In the genomic region with DNA sequence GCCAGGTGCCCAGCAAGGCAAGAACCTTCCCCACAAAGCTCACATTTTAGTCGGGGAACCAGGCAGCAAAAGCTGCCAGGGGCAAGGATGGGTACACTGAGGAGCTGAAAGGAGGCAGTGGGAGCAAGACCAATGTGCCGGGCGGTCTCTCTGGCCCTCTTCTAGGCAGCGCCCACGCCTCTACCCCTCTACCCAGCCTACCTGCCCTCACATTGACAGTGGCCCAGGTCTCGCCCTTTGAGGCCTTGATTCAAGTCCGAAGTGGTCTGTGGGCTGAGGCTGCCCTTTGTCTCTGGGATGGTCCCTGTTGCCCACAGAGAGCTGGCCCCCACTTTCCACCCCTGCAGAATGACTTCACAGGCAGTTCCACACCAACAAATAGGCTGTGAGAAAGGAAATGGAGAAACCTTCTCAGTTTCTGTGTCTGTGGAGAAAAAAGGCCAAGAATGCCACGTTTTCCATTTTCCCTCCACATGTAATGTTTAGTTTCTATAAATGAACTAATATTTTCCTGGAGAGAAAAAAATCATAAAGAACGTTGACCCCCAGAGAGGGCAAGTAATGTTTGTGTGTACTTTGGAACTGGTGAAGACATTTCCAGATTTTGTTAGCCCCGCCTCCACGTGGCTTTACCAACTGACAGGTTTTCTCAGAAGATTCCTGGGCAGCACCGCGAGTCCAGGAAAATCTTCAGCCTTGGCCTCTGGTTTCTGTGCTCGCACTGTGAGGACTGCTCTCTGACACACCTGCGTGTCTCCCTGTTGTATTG, we compare ENCODE assay signal across 12 cellular contexts. TPM values are rescaled to one million over a fixed set of nuclear protein-coding genes. Genes with fewer than 3 reads are reported as not detected.
DNase-seq lines count a peak whose midpoint lies in the region; ATAC-seq and TF ChIP-seq lines count a peak whose summit lies in the region.
"Had no signal": no experiment of that assay in that cellular context is flagged by ENCODE, and none has a peak within 500 bp of the region (broad histone marks: within the 10 kb centered on the region; RNA-seq: fewer than 3 reads in every experiment).

No MANE protein-coding gene starts in this region.

- POLR2A ChIA-PET in IMR-90 (lab: Charles Lee; ENCODE audit: unreplicated experiment): no interaction called here

- no peak overlapping the region for H3K14ac ChIP-seq in IMR-90 (replicated peaks; ENCODE audit: low read depth, low read length)

- 92% methylated on average over 5 of the region's 15 CpGs; no CpG with 5 or more reads in 1 of the 2 experiments for WGBS in IMR-90 (ENCODE audit: extremely low coverage in 2 of 2, insufficient read length in 1 of 2), 2 experiments
- WGBS in spleen, 5 donors: 78 to 88% (median 83%) methylated on average over 15 of the region's 15 CpGs

- no peak overlapping the region for H2BK20ac ChIP-seq in IMR-90 (ENCODE audit: low read depth, low read length)

- H4K20me1 ChIP-seq in IMR-90 (ENCODE audit: insufficient read depth, low read length): no peaks in the 10 kb centered on the region

- H3K27me3 ChIP-seq in IMR-90 (ENCODE audit: control insufficient read depth, insufficient read depth, low read length) (no peaks in the 10 kb centered on the region), ascending aorta (no peaks in the 10 kb centered on the region), spleen (replicated peaks in 1 of 7) (no peaks in the 10 kb centered on the region)

- no peak overlapping the region for H3K23ac ChIP-seq in IMR-90 (ENCODE audit: low read depth, low read length)

- H3K9ac ChIP-seq in IMR-90 (ENCODE audit: low read depth, low read length): no peak overlapping the region; the same call in 1 of the 2 replicates
- H3K9ac ChIP-seq: parathyroid adenoma had no signal

- no peak overlapping the region; the same call in 1 of the 2 replicates for H4K5ac ChIP-seq in IMR-90 (ENCODE audit: low read depth, low read length)

- no peak for TF ChIP-seq CTCF in IMR-90 (conservative IDR thresholded peaks at IDR 0.05; ENCODE audit: low read depth, low read length)
- TF ChIP-seq CTCF in ascending aorta (IDR thresholded peaks at IDR 0.05): no peak
- TF ChIP-seq CTCF in spleen (IDR thresholded peaks at IDR 0.05 in 8 of 11, conservative IDR thresholded peaks at IDR 0.05 in 3 of 11): no peak

- peak overlapping the region; percentile 44 for H3K4ac ChIP-seq in IMR-90 (ENCODE audit: low read depth, low read length)

- H3K79me1 ChIP-seq in IMR-90 (ENCODE audit: low read depth in 1 of 2, low read length in 2 of 2): no peaks in the 10 kb centered on the region

- H3K4me1 ChIP-seq in IMR-90 (ENCODE audit: control insufficient read depth, insufficient read depth, low read length) (peaks cover 19% of the 10 kb centered on the region; the same call in 1 of the 2 replicates), ascending aorta (peaks cover 7 to 28% of the 10 kb centered on the region in 2 donors), spleen (peaks cover 0 to 62% (median 26%) of the 10 kb centered on the region in 6 donors)

- peak overlapping the region; percentile 64; the same call in 1 of the 2 replicates for H2AK5ac ChIP-seq in IMR-90 (ENCODE audit: low read depth, low read length)

- H3K36me3 ChIP-seq in IMR-90 (ENCODE audit: control insufficient read depth, insufficient read depth, low read length) (no peaks in the 10 kb centered on the region), ascending aorta (no peaks in the 10 kb centered on the region), spleen (peaks cover 0 to 20% (median 0%) of the 10 kb centered on the region in 6 donors)

- H3K4me3 ChIP-seq in IMR-90 (ENCODE audit: insufficient read depth, low read depth, low read length) (no peak overlapping the region), ascending aorta (no peak overlapping the region), spleen (no peak overlapping the region)

- no peak overlapping the region for H2BK15ac ChIP-seq in IMR-90 (ENCODE audit: low read depth, low read length)

- peak overlapping the region; percentile 38; the same call in 1 of the 2 replicates for H3K18ac ChIP-seq in IMR-90 (ENCODE audit: low read depth, low read length)

- TF ChIP-seq POLR2A in IMR-90 (IDR thresholded peaks at IDR 0.05; ENCODE audit: low read depth, low read length): no peak
- TF ChIP-seq POLR2A in spleen (IDR thresholded peaks at IDR 0.05): no peak

- H3K27ac ChIP-seq in IMR-90 (ENCODE audit: insufficient read depth, low read length) (no peak overlapping the region; the same call in 1 of the 2 replicates), ascending aorta (peak overlapping the region; percentile 30 to 59), spleen (peak overlapping the region; percentile 51 to 88 (median 74))
- H3K27ac ChIP-seq: parathyroid adenoma had no signal

- in situ Hi-C loops in IMR-90 (cut with MboI; ENCODE audit: low sequenced_read_pairs): no loop called here

- peak overlapping the region; percentile 43 for H4K91ac ChIP-seq in IMR-90 (ENCODE audit: insufficient read depth, low read depth, low read length)

- no peak overlapping the region for H4K8ac ChIP-seq in IMR-90 (ENCODE audit: low read depth in 2 of 2, low read length in 2 of 2)

- no peak overlapping the region for H2BK5ac ChIP-seq in IMR-90 (ENCODE audit: low read depth, low read length, poor library complexity, severe bottlenecking)

- no peaks in the 10 kb centered on the region for H3K9me1 ChIP-seq in IMR-90 (ENCODE audit: insufficient read depth, low read length)

- intact Hi-C loops in IMR-90 (cut with micrococcal nuclease): no loop called here
- intact Hi-C loops in ascending aorta (cut with DNase I): no loop called here
- intact Hi-C loops in spleen (cut with DNase I; ENCODE audit: low total_unique reads): no loop called here

- CTCF ChIA-PET in IMR-90 (lab: Yijun Ruan, JAX): no interaction called here

- H3K9me3 ChIP-seq in IMR-90 (ENCODE audit: control insufficient read depth, insufficient read depth, low read length) (no peaks in the 10 kb centered on the region), ascending aorta (no peaks in the 10 kb centered on the region), spleen (no peaks in the 10 kb centered on the region)

- H2BK120ac ChIP-seq in IMR-90 (ENCODE audit: low read depth, low read length): peak overlapping the region; percentile 28; the same call in 1 of the 2 replicates

- H3K4me2 ChIP-seq in IMR-90 (ENCODE audit: low read depth, low read length): no peak overlapping the region

- DNase-seq in IMR-90: no peak
- DNase-seq in ascending aorta (ENCODE audit: low spot score in 2 of 2): peak in 1 of 2 donors; percentile 65
- DNase-seq in left lobe of liver (ENCODE audit: low spot score): peak; percentile 43
- peak; percentile 63 for DNase-seq in spleen
- DNase-seq: CD4-positive, alpha-beta memory T cell; NCI-H146; OCI-M1 had no signal

- BruUV-seq in IMR-90 (replicated peaks; lab: Mats Ljungman, UMichigan): no TSS peak

- peak overlapping the region; percentile 62 for H2AK9ac ChIP-seq in IMR-90 (replicated peaks; ENCODE audit: low read depth, low read length, poor library complexity)

- H3K56ac ChIP-seq in IMR-90 (ENCODE audit: extremely low read depth, insufficient read depth, low read length): no peak overlapping the region

- dilution Hi-C loops in IMR-90 (cut with HindIII; ENCODE audit: low sequenced_read_pairs, unreplicated experiment): no loop called here

- H2AFZ ChIP-seq in IMR-90 (replicated peaks; ENCODE audit: low read length, poor library complexity): no peak overlapping the region
- H2AFZ ChIP-seq: parathyroid adenoma had no signal

- ATAC-seq in IMR-90 (ENCODE audit: low read depth): no peak
- peak; percentile 60 for ATAC-seq in left lobe of liver
- no peak for ATAC-seq in GM18868 (IDR thresholded peaks at IDR 0.05; ENCODE audit: unreplicated experiment)
- no peak for ATAC-seq in GM21447 (IDR thresholded peaks at IDR 0.05; ENCODE audit: unreplicated experiment)
- no peak for ATAC-seq in HG02870 (IDR thresholded peaks at IDR 0.05; ENCODE audit: unreplicated experiment)
- ATAC-seq: SK-N-SH treated with all-trans-retinoic acid at 6 μM for 48 hours had no signal

- no peak for TF ChIP-seq RAD21 in IMR-90 (IDR thresholded peaks at IDR 0.05; ENCODE audit: low read length)

TF ChIP-seq in IMR-90, 13 proteins besides CTCF, POLR2A, EP300 and RAD21:
- TF ChIP-seq MAZ (IDR thresholded peaks at IDR 0.05; ENCODE audit: borderline replicate concordance, low read depth, low read length) (no peak), FOS (IDR thresholded peaks at IDR 0.05; ENCODE audit: low read depth, low read length) (no peak), RCOR1 (IDR thresholded peaks at IDR 0.05; ENCODE audit: insufficient replicate concordance, low read length) (no peak), RFX5 (IDR thresholded peaks at IDR 0.05; ENCODE audit: low read depth, low read length) (no peak), CHD1 (IDR thresholded peaks at IDR 0.05; ENCODE audit: low read depth, low read length) (no peak)

RNA-seq across cellular contexts. Expression of a gene that starts 57.4 kb away (rescaled TPM):
- total RNA-seq in IMR-90 (2012; rRNA removed): 9.5 and 14.7 TPM in 2 replicates
- 23.5 and 25.1 TPM in 2 replicates for polyA plus RNA-seq in IMR-90 (2012; rRNA removed)
- 17.2 and 30.6 TPM in 2 replicates for polyA plus RNA-seq in IMR-90 (2012; cell fraction: cytosol; rRNA removed)
- polyA plus RNA-seq in IMR-90 (2012; cell fraction: nucleus; rRNA removed; ENCODE audit: low replicate concordance): 24.7 and 29.8 TPM in 2 replicates
- total RNA-seq in ascending aorta: 19.6 TPM
- total RNA-seq in left lobe of liver: 2.8 TPM
- total RNA-seq in spleen: 100 to 1,000 TPM in 1 of 7 donors, 10 to 100 TPM in 6; 45.4 to 103 (median 66.2) TPM
- 10 to 100 TPM in 2 of 3 donors, 1 to 10 TPM in 1; 6.6 to 11.8 (median 11.8) TPM for polyA plus RNA-seq in spleen
- total RNA-seq: CD4-positive, alpha-beta memory T cell had no signal
- polyA plus RNA-seq: CD4-positive, alpha-beta memory T cell had no signal
